Comparison of ENCODE assay signal across 25 cellular contexts in the genomic region with DNA sequence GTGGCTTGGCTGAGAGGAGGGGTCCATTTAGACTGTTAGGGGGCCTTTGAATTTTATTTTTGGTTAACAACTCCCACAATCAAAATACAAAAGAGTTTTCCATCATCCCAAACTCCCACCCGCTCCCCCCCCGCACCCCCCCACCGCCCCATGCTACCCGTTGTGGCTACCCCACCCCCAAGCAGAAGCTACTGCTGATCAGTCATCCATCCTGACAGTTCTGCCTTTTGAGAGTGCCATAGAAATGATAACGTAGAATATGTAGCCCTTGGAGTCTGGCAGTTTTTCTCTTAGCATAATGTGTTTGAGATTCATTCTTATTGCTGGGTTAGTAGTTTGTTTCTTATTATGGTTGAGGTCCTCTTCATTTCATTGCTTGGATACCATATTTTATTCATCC.
"Had no signal": no experiment of that assay in that cellular context is flagged by ENCODE, and none has a peak within 500 bp of the region (broad histone marks: within the 10 kb centered on the region; RNA-seq: fewer than 3 reads in every experiment).

No MANE protein-coding gene starts in this region.

- H3K27ac Mint-ChIP-seq: activated CD4-positive, alpha-beta memory T cell treated with anti-CD3 and anti-CD28 coated beads for 36 hours; activated CD4-positive, alpha-beta T cell treated with anti-CD3 and anti-CD28 coated beads, Interleukin-2, amount 10 ng/mL, durations not matched to agents 7 days and 5 days; activated naive CD4-positive, alpha-beta T cell treated with anti-CD3 and anti-CD28 coated beads for 36 hours; activated naive CD8-positive, alpha-beta T cell treated with anti-CD3 and anti-CD28 coated beads, Interleukin-2, amount 10 ng/mL, durations not matched to agents 7 days and 5 days; WTC11 had no signal

- H3K27ac ChIP-seq: adrenal gland, SK-N-MC had no signal

- H3K4me3 ChIP-seq: adrenal gland, SK-N-MC had no signal

- ATAC-seq: activated T-cell treated with anti-CD3 and anti-CD28 coated beads, Interleukin-2, amount 50 U/mL, for 4 hours; Panc1; Right ventricle myocardium inferior; WTC11 had no signal

- H3K9me3 Mint-ChIP-seq: activated CD4-positive, alpha-beta memory T cell treated with anti-CD3 and anti-CD28 coated beads for 36 hours; activated naive CD4-positive, alpha-beta T cell treated with anti-CD3 and anti-CD28 coated beads for 36 hours had no signal

- H3K36me3 ChIP-seq: adrenal gland had no signal

- DNase-seq: activated CD4-positive, alpha-beta memory T cell treated with anti-CD3 and anti-CD28 coated beads for 36 hours; activated CD4-positive, alpha-beta T cell treated with anti-CD3 and anti-CD28 coated beads, Interleukin-2, amount 10 ng/mL, durations not matched to agents 7 days and 5 days; activated CD4-positive, CD25-positive, alpha-beta regulatory T cell treated with anti-CD3 and anti-CD28 coated beads, Interleukin-2, amount 50 U/mL, for 72 hours; activated CD8-positive, alpha-beta memory T cell treated with anti-CD3 and anti-CD28 coated beads for 24 hours; activated gamma-delta T cell; activated naive CD4-positive, alpha-beta T cell treated with anti-CD3 and anti-CD28 coated beads for 36 hours; activated naive CD8-positive, alpha-beta T cell treated with anti-CD3 and anti-CD28 coated beads, Interleukin-2, amount 10 ng/mL, durations not matched to agents 7 days and 5 days; activated T-cell treated with anti-CD3 and anti-CD28 coated beads, Interleukin-2, amount 50 U/mL, for 4 hours; adrenal gland; anterior cingulate cortex; caudate nucleus; Kasumi-1; NCI-H146; NCI-H187 treated with DMSO at 0.1 percent for 48 hours; NCI-H2081 treated with DMSO at 0.1 percent for 48 hours; NCI-H345; NCI-H510A; NCI-H526 treated with DMSO at 0.1 percent for 48 hours; NCI-H82; RPMI8226; T-helper 1 cell had no signal

- H3K36me3 Mint-ChIP-seq: activated CD4-positive, alpha-beta memory T cell treated with anti-CD3 and anti-CD28 coated beads for 36 hours; activated naive CD8-positive, alpha-beta T cell treated with anti-CD3 and anti-CD28 coated beads, Interleukin-2, amount 10 ng/mL, durations not matched to agents 7 days and 5 days had no signal

- H3K27me3 Mint-ChIP-seq: activated CD4-positive, alpha-beta memory T cell treated with anti-CD3 and anti-CD28 coated beads for 36 hours had no signal

- H3K4me3 Mint-ChIP-seq: activated CD4-positive, alpha-beta memory T cell treated with anti-CD3 and anti-CD28 coated beads for 36 hours; activated CD4-positive, alpha-beta T cell treated with anti-CD3 and anti-CD28 coated beads, Interleukin-2, amount 10 ng/mL, durations not matched to agents 7 days and 5 days; activated naive CD4-positive, alpha-beta T cell treated with anti-CD3 and anti-CD28 coated beads for 36 hours; activated naive CD8-positive, alpha-beta T cell treated with anti-CD3 and anti-CD28 coated beads, Interleukin-2, amount 10 ng/mL, durations not matched to agents 7 days and 5 days; activated T-cell treated with anti-CD3 and anti-CD28 coated beads, Interleukin-2, amount 50 U/mL, for 4 hours; WTC11 had no signal
